In genomic region chr5:107289030-107289714, GRCh38 we compare ENCODE assay signal across 10 cellular contexts.
DNase-seq lines count a peak whose midpoint lies in the region; ATAC-seq lines count a peak whose summit lies in the region.
"Had no signal": no experiment of that assay in that cellular context is flagged by ENCODE, and none has a peak within 500 bp of the region (broad histone marks: within the 10 kb centered on the region; RNA-seq: fewer than 3 reads in every experiment).

No MANE protein-coding gene starts in this region.

- H3K36me3 Mint-ChIP-seq in activated naive CD8-positive, alpha-beta T cell treated with anti-CD3 and anti-CD28 coated beads, Interleukin-2, amount 50 U/mL, for 24 hours (ENCODE audit: low read depth), result no peaks in the 10 kb centered on the region
- H3K36me3 Mint-ChIP-seq in activated naive CD8-positive, alpha-beta T cell treated with anti-CD3 and anti-CD28 coated beads for 36 hours, result no peaks in the 10 kb centered on the region
- no peaks in the 10 kb centered on the region for H3K36me3 Mint-ChIP-seq in T-cell

- CTCF ChIA-PET in T-cell (lab: Charles Lee), result no interaction called here

- H3K4me3 Mint-ChIP-seq in activated naive CD8-positive, alpha-beta T cell treated with anti-CD3 and anti-CD28 coated beads, Interleukin-2, amount 50 U/mL, for 24 hours, result no peak overlapping the region
- H3K4me3 Mint-ChIP-seq in activated naive CD8-positive, alpha-beta T cell treated with anti-CD3 and anti-CD28 coated beads for 36 hours, result no peak overlapping the region
- H3K4me3 Mint-ChIP-seq in T-cell, result no peak overlapping the region

- POLR2A ChIA-PET in T-cell (lab: Charles Lee), result interaction anchor here in 1 of 2 donors (0.5 kb wide), 1 partner anchor 143 kb away, joined by 3 read pairs; no protein-coding TSS in a partner anchor

- DNase-seq in activated naive CD8-positive, alpha-beta T cell treated with anti-CD3 and anti-CD28 coated beads, Interleukin-2, amount 50 U/mL, for 24 hours, result no peak
- DNase-seq in activated naive CD8-positive, alpha-beta T cell treated with anti-CD3 and anti-CD28 coated beads for 36 hours, result no peak
- DNase-seq in stimulated activated naive CD8-positive, alpha-beta T cell treated with anti-CD3 and anti-CD28 coated beads, Interleukin-15, Interleukin-2, amounts not matched to agents 100 U/mL and 50 U/mL, for 24 hours, result no peak
- DNase-seq in T-cell (no peak), UCSD-AML1 (lab: John Stamatoyannopoulos, UW; ENCODE audit: unreplicated experiment) (no peak), ecto neural progenitor cell (ENCODE audit: low spot score) (no peak)
- DNase-seq: posterior cingulate gyrus, Right ventricle myocardium superior had no signal

- H3K27me3 Mint-ChIP-seq in activated naive CD8-positive, alpha-beta T cell treated with anti-CD3 and anti-CD28 coated beads, Interleukin-2, amount 50 U/mL, for 24 hours, result peaks cover 16% of the 10 kb centered on the region
- H3K27me3 Mint-ChIP-seq in activated naive CD8-positive, alpha-beta T cell treated with anti-CD3 and anti-CD28 coated beads for 36 hours, result peaks cover 7% of the 10 kb centered on the region
- H3K27me3 Mint-ChIP-seq in T-cell, result peaks cover 0 to 3% of the 10 kb centered on the region in 2 donors

- peak; percentile 90 for ATAC-seq in activated naive CD8-positive, alpha-beta T cell treated with anti-CD3 and anti-CD28 coated beads, Interleukin-2, amount 50 U/mL, for 24 hours
- peak; percentile 85 for ATAC-seq in GM21619 (IDR thresholded peaks at IDR 0.05; ENCODE audit: unreplicated experiment)
- peak; percentile 86 for ATAC-seq in HG03354 (IDR thresholded peaks at IDR 0.05; ENCODE audit: poor library complexity, severe bottlenecking, unreplicated experiment)
- ATAC-seq in stimulated activated naive CD8-positive, alpha-beta T cell treated with anti-CD3 and anti-CD28 coated beads, Interleukin-15, Interleukin-2, amounts not matched to agents 100 U/mL and 50 U/mL, for 24 hours, result peak; percentile 87
- ATAC-seq in T-cell (replicated peaks in 1 of 4), result no peak

- H3K27ac Mint-ChIP-seq in activated naive CD8-positive, alpha-beta T cell treated with anti-CD3 and anti-CD28 coated beads, Interleukin-2, amount 50 U/mL, for 24 hours, result no peak overlapping the region
- no peak overlapping the region for H3K27ac Mint-ChIP-seq in activated naive CD8-positive, alpha-beta T cell treated with anti-CD3 and anti-CD28 coated beads for 36 hours
- no peak overlapping the region for H3K27ac Mint-ChIP-seq in T-cell

- no peaks in the 10 kb centered on the region for H3K9me3 Mint-ChIP-seq in activated naive CD8-positive, alpha-beta T cell treated with anti-CD3 and anti-CD28 coated beads, Interleukin-2, amount 50 U/mL, for 24 hours
- no peaks in the 10 kb centered on the region for H3K9me3 Mint-ChIP-seq in activated naive CD8-positive, alpha-beta T cell treated with anti-CD3 and anti-CD28 coated beads for 36 hours
- H3K9me3 Mint-ChIP-seq in T-cell, result peaks cover 0 to 6% (median 0%) of the 10 kb centered on the region in 3 donors

- peaks cover 15% of the 10 kb centered on the region for H3K4me1 Mint-ChIP-seq in activated naive CD8-positive, alpha-beta T cell treated with anti-CD3 and anti-CD28 coated beads, Interleukin-2, amount 50 U/mL, for 24 hours
- peaks cover 6% of the 10 kb centered on the region for H3K4me1 Mint-ChIP-seq in activated naive CD8-positive, alpha-beta T cell treated with anti-CD3 and anti-CD28 coated beads for 36 hours
- H3K4me1 Mint-ChIP-seq in T-cell, result no peaks in the 10 kb centered on the region

Comparison
In these comparisons a context has a peak if more than half of its experiments do, and no peak if none do; other contexts are left out.
1. ATAC-seq: peak in activated naive CD8-positive, alpha-beta T cell treated with anti-CD3 and anti-CD28 coated beads, Interleukin-2, amount 50 U/mL, for 24 hours (single experiment), GM21619 (single experiment), HG03354 (single experiment) and stimulated activated naive CD8-positive, alpha-beta T cell treated with anti-CD3 and anti-CD28 coated beads, Interleukin-15, Interleukin-2, amounts not matched to agents 100 U/mL and 50 U/mL, for 24 hours (single experiment); none in T-cell (0 of 4).